In the genomic region with DNA sequence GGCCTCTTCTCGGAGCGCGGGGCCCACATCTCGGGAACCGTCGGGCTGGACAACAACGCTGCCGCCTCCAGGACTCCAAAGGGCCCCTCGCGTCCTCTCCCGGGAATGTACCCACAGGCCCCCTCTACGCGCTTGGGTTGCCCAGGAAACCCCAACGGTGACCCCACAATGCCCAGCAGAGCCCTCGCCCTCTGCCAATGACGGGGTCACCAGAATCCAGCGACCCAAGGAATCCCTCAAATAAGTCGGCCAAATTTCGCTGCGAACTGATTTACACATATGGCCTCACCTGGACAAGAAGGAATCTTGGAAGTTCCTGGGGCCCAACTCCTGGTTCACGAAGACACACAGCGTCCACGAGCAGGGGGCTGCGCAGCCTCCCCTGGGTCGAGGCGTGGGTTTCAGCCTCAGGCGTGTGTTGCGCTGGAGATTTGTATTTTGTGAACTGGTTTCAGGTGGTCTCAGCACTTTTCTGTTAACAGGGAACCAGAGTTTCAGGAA, we compare ENCODE assay signal across 11 cellular contexts.
A peak's percentile ranks its signal among the peaks of the same experiment; 100 is the strongest.
DNase-seq lines count a peak whose midpoint lies in the region; ATAC-seq, FAIRE-seq and TF ChIP-seq lines count a peak whose summit lies in the region.
"Had no signal": no experiment of that assay in that cellular context is flagged by ENCODE, and none has a peak within 500 bp of the region (broad histone marks: within the 10 kb centered on the region; RNA-seq: fewer than 3 reads in every experiment).

No MANE protein-coding gene starts in this region.

- H3K4me3 ChIP-seq in astrocyte (ENCODE audit: insufficient read depth, low read depth, low read length) (peak overlapping the region; percentile 65), right lobe of liver (peak overlapping the region; percentile 39 to 58 (median 42)), subcutaneous abdominal adipose tissue (ENCODE audit: low read depth in 1 of 5, low read length in 5 of 5) (peak overlapping the region in 4 of 5 donors; percentile 75 to 87 (median 79))

- peak overlapping the region; percentile 95 for H2AFZ ChIP-seq in astrocyte (ENCODE audit: low read depth, low read length)

- WGBS in right lobe of liver (ENCODE audit: insufficient coverage, low coverage, low lambda C conversion rate, missing lambda C conversion rate): 95% methylated on average over 7 of the region's 28 CpGs

- CTCF ChIA-PET in activated CD4-positive, alpha-beta T cell treated with anti-CD3 and anti-CD28 coated beads, Interleukin-2, amount 10 ng/mL, durations not matched to agents 7 days and 5 days (lab: Charles Lee): no interaction called here

- FAIRE-seq in astrocyte (lab: Jason Lieb, UNC) (no peak), RCC 7860 (lab: Jason Lieb, UNC) (no peak)
- FAIRE-seq: GM19239 had no signal

- no peak for TF ChIP-seq POLR2A in right lobe of liver (IDR thresholded peaks at IDR 0.05)

- ATAC-seq in right lobe of liver: no peak

- peak overlapping the region; percentile 54 for H3K27ac Mint-ChIP-seq in activated CD4-positive, alpha-beta T cell treated with anti-CD3 and anti-CD28 coated beads, Interleukin-2, amount 10 ng/mL, durations not matched to agents 7 days and 5 days
- no peak overlapping the region for H3K27ac Mint-ChIP-seq in astrocyte (ENCODE audit: unreplicated experiment)

- H3K4me3 Mint-ChIP-seq in activated CD4-positive, alpha-beta T cell treated with anti-CD3 and anti-CD28 coated beads, Interleukin-2, amount 10 ng/mL, durations not matched to agents 7 days and 5 days: peak overlapping the region; percentile 64
- H3K4me3 Mint-ChIP-seq in astrocyte (ENCODE audit: unreplicated experiment): peak overlapping the region; percentile 77

- peaks cover 9% of the 10 kb centered on the region for H3K36me3 Mint-ChIP-seq in activated CD4-positive, alpha-beta T cell treated with anti-CD3 and anti-CD28 coated beads, Interleukin-2, amount 10 ng/mL, durations not matched to agents 7 days and 5 days (ENCODE audit: low read depth)
- peaks cover 2% of the 10 kb centered on the region for H3K36me3 Mint-ChIP-seq in astrocyte (ENCODE audit: low read depth, unreplicated experiment)

- peak overlapping the region; percentile 97 for H3K4me2 ChIP-seq in astrocyte (ENCODE audit: low read length)

- H3K9me3 ChIP-seq in astrocyte (ENCODE audit: insufficient read depth, low read depth, low read length) (peaks cover 9% of the 10 kb centered on the region), right lobe of liver (no peaks in the 10 kb centered on the region), subcutaneous abdominal adipose tissue (ENCODE audit: control insufficient read depth in 5 of 5, low read length in 5 of 5) (peaks cover 0 to 7% (median 0%) of the 10 kb centered on the region in 5 donors)

- no peaks in the 10 kb centered on the region for H3K79me2 ChIP-seq in astrocyte (ENCODE audit: insufficient read depth, low read length)

- POLR2A ChIA-PET in activated CD4-positive, alpha-beta T cell treated with anti-CD3 and anti-CD28 coated beads, Interleukin-2, amount 10 ng/mL, durations not matched to agents 7 days and 5 days (lab: Charles Lee): no interaction called here

- H3K9ac ChIP-seq in astrocyte (ENCODE audit: low read length) (peak overlapping the region; percentile 76), subcutaneous abdominal adipose tissue (ENCODE audit: low read length in 5 of 5) (no peak overlapping the region)

- H3K27me3 Mint-ChIP-seq in activated CD4-positive, alpha-beta T cell treated with anti-CD3 and anti-CD28 coated beads, Interleukin-2, amount 10 ng/mL, durations not matched to agents 7 days and 5 days: peaks cover 3% of the 10 kb centered on the region
- H3K27me3 Mint-ChIP-seq in astrocyte (ENCODE audit: low read depth, unreplicated experiment): peaks cover 25% of the 10 kb centered on the region

- H3K27ac ChIP-seq in astrocyte (ENCODE audit: low read depth, low read length) (no peak overlapping the region), right lobe of liver (no peak overlapping the region), subcutaneous abdominal adipose tissue (ENCODE audit: low read depth, low read length) (no peak overlapping the region)

- peaks cover 25% of the 10 kb centered on the region for H3K4me1 Mint-ChIP-seq in activated CD4-positive, alpha-beta T cell treated with anti-CD3 and anti-CD28 coated beads, Interleukin-2, amount 10 ng/mL, durations not matched to agents 7 days and 5 days
- H3K4me1 Mint-ChIP-seq in astrocyte (ENCODE audit: low read depth, unreplicated experiment): peaks cover under 1% of the 10 kb centered on the region

- intact Hi-C loops in right lobe of liver (cut with DNase I): no loop called here

- no peaks in the 10 kb centered on the region for H3K36me3 ChIP-seq in astrocyte (ENCODE audit: insufficient read depth, low read length)
- H3K36me3 ChIP-seq in right lobe of liver: no peaks in the 10 kb centered on the region
- H3K36me3 ChIP-seq in subcutaneous abdominal adipose tissue (ENCODE audit: control insufficient read depth in 5 of 5, insufficient read depth in 5 of 5, low read length in 5 of 5): no peaks in the 10 kb centered on the region

- DNase-seq in activated CD4-positive, alpha-beta T cell treated with anti-CD3 and anti-CD28 coated beads, Interleukin-2, amount 10 ng/mL, durations not matched to agents 7 days and 5 days: no peak
- no peak for DNase-seq in activated CD4-positive, alpha-beta T cell treated with anti-CD3 and anti-CD28 coated beads, Interleukin-2, amount 50 U/mL, for 4 hours
- DNase-seq in astrocyte (ENCODE audit: low read depth) (no peak), right lobe of liver (no peak), RKO (ENCODE audit: low spot score) (no peak), NCI-H2171 treated with DMSO at 0.1 percent for 48 hours (lab: John Stamatoyannopoulos, UW) (no peak), RCC 7860 (ENCODE audit: low spot score) (no peak)
- DNase-seq: AML-193, KBM-7 had no signal

- H3K9me3 Mint-ChIP-seq in activated CD4-positive, alpha-beta T cell treated with anti-CD3 and anti-CD28 coated beads, Interleukin-2, amount 10 ng/mL, durations not matched to agents 7 days and 5 days: peaks cover 6% of the 10 kb centered on the region
- H3K9me3 Mint-ChIP-seq in astrocyte (ENCODE audit: unreplicated experiment): peaks cover 8% of the 10 kb centered on the region

- no peaks in the 10 kb centered on the region for H4K20me1 ChIP-seq in astrocyte (ENCODE audit: insufficient read depth, low read length)

- H3K27me3 ChIP-seq in astrocyte (ENCODE audit: insufficient read depth, low read length) (no peaks in the 10 kb centered on the region), right lobe of liver (no peaks in the 10 kb centered on the region), subcutaneous abdominal adipose tissue (ENCODE audit: control insufficient read depth in 5 of 5, insufficient read depth in 4 of 5, low read length in 5 of 5) (peaks cover 0 to 5% (median 0%) of the 10 kb centered on the region in 5 donors)

- TF ChIP-seq CTCF in astrocyte (IDR thresholded peaks at IDR 0.05; ENCODE audit: insufficient read depth, low read depth, low read length): no peak
- no peak for TF ChIP-seq CTCF in right lobe of liver (IDR thresholded peaks at IDR 0.05)

- H3K4me1 ChIP-seq in astrocyte (ENCODE audit: insufficient read depth, low read length): peaks cover 10% of the 10 kb centered on the region
- H3K4me1 ChIP-seq in right lobe of liver: no peaks in the 10 kb centered on the region
- peaks cover 0 to 19% (median 13%) of the 10 kb centered on the region in 5 donors for H3K4me1 ChIP-seq in subcutaneous abdominal adipose tissue (ENCODE audit: control insufficient read depth in 5 of 5, insufficient read depth in 5 of 5, low read length in 5 of 5)
